ENCODE assay signal across 1 cellular context in the genomic region with DNA sequence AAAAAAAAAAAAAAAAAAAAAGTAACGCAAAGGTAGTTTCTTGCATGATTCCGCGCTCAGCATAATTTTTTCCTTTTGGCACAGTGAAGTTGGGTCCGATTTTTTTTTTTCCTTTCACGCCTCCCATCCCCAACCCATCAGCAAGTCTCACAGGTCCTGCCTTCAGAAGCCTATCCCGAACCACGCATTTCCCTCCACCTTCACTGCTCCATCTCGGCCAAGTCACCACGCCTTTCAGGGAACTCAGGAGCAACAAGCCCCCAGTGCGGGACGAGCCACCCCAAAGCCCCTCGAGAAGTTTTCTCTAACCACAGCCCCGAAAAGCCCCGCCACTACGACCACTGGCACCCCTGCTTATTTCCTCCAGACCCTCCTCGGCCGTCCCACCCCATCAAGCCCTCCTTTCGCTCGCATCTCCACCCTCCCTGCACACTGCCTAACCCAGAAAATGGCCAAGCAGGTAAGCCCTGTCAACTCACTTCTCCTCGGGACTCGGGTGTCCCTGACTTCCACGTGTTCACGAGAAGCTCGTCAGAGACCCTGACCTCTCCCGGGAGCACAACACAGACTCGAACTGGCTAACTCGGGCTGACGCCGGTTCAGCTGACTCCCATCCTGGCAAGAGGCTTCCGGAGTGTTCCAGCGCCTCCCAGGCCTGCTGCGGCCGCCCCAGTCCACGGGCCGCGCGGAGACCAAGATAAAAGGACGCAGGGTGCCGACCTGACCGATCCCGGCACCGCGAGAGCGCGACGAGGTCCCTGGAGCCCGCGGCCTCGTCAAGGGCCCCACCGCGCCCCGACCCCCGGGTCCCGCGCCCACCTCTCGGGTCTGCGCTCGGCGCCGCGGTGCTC.
TF ChIP-seq lines count a peak whose summit lies in the region.

No MANE protein-coding gene starts in this region.

TF ChIP-seq in HepG2, 621 proteins besides CTCF, POLR2A, EP300 and RAD21 (continued from another document and continues in another):
- TF ChIP-seq, protein P1, sequence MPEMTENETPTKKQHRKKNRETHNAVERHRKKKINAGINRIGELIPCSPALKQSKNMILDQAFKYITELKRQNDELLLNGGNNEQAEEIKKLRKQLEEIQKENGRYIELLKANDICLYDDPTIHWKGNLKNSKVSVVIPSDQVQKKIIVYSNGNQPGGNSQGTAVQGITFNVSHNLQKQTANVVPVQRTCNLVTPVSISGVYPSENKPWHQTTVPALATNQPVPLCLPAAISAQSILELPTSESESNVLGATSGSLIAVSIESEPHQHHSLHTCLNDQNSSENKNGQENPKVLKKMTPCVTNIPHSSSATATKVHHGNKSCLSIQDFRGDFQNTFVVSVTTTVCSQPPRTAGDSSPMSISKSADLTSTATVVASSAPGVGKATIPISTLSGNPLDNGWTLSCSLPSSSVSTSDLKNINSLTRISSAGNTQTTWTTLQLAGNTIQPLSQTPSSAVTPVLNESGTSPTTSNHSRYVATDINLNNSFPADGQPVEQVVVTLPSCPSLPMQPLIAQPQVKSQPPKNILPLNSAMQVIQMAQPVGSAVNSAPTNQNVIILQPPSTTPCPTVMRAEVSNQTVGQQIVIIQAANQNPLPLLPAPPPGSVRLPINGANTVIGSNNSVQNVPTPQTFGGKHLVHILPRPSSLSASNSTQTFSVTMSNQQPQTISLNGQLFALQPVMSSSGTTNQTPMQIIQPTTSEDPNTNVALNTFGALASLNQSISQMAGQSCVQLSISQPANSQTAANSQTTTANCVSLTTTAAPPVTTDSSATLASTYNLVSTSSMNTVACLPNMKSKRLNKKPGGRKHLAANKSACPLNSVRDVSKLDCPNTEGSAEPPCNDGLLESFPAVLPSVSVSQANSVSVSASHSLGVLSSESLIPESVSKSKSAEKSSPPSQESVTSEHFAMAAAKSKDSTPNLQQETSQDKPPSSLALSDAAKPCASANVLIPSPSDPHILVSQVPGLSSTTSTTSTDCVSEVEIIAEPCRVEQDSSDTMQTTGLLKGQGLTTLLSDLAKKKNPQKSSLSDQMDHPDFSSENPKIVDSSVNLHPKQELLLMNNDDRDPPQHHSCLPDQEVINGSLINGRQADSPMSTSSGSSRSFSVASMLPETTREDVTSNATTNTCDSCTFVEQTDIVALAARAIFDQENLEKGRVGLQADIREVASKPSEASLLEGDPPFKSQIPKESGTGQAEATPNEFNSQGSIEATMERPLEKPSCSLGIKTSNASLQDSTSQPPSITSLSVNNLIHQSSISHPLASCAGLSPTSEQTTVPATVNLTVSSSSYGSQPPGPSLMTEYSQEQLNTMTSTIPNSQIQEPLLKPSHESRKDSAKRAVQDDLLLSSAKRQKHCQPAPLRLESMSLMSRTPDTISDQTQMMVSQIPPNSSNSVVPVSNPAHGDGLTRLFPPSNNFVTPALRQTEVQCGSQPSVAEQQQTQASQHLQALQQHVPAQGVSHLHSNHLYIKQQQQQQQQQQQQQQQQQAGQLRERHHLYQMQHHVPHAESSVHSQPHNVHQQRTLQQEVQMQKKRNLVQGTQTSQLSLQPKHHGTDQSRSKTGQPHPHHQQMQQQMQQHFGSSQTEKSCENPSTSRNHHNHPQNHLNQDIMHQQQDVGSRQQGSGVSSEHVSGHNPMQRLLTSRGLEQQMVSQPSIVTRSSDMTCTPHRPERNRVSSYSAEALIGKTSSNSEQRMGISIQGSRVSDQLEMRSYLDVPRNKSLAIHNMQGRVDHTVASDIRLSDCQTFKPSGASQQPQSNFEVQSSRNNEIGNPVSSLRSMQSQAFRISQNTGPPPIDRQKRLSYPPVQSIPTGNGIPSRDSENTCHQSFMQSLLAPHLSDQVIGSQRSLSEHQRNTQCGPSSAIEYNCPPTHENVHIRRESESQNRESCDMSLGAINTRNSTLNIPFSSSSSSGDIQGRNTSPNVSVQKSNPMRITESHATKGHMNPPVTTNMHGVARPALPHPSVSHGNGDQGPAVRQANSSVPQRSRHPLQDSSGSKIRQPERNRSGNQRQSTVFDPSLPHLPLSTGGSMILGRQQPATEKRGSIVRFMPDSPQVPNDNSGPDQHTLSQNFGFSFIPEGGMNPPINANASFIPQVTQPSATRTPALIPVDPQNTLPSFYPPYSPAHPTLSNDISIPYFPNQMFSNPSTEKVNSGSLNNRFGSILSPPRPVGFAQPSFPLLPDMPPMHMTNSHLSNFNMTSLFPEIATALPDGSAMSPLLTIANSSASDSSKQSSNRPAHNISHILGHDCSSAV (CRISPR knock-in tag; IDR thresholded peaks at IDR 0.05; ENCODE audit: borderline replicate concordance) = no peak
- no peak for TF ChIP-seq EZH2 (conservative IDR thresholded peaks at IDR 0.05; ENCODE audit: low read depth, low read length)
- TF ChIP-seq, protein P2, sequence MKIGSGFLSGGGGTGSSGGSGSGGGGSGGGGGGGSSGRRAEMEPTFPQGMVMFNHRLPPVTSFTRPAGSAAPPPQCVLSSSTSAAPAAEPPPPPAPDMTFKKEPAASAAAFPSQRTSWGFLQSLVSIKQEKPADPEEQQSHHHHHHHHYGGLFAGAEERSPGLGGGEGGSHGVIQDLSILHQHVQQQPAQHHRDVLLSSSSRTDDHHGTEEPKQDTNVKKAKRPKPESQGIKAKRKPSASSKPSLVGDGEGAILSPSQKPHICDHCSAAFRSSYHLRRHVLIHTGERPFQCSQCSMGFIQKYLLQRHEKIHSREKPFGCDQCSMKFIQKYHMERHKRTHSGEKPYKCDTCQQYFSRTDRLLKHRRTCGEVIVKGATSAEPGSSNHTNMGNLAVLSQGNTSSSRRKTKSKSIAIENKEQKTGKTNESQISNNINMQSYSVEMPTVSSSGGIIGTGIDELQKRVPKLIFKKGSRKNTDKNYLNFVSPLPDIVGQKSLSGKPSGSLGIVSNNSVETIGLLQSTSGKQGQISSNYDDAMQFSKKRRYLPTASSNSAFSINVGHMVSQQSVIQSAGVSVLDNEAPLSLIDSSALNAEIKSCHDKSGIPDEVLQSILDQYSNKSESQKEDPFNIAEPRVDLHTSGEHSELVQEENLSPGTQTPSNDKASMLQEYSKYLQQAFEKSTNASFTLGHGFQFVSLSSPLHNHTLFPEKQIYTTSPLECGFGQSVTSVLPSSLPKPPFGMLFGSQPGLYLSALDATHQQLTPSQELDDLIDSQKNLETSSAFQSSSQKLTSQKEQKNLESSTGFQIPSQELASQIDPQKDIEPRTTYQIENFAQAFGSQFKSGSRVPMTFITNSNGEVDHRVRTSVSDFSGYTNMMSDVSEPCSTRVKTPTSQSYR (CRISPR knock-in tag; IDR thresholded peaks at IDR 0.05; ENCODE audit: borderline replicate concordance) = no peak
- no peak for TF ChIP-seq NR1H2 (CRISPR knock-in tag; IDR thresholded peaks at IDR 0.05; ENCODE audit: borderline replicate concordance, low read depth)
- no peak for TF ChIP-seq ZNF761 (CRISPR knock-in tag; conservative IDR thresholded peaks at IDR 0.05)
- TF ChIP-seq, protein P3, sequence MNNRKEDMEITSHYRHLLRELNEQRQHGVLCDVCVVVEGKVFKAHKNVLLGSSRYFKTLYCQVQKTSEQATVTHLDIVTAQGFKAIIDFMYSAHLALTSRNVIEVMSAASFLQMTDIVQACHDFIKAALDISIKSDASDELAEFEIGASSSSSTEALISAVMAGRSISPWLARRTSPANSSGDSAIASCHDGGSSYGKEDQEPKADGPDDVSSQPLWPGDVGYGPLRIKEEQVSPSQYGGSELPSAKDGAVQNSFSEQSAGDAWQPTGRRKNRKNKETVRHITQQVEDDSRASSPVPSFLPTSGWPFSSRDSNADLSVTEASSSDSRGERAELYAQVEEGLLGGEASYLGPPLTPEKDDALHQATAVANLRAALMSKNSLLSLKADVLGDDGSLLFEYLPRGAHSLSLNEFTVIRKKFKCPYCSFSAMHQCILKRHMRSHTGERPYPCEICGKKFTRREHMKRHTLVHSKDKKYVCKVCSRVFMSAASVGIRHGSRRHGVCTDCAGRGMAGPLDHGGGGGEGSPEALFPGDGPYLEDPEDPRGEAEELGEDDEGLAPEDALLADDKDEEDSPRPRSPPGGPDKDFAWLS (CRISPR knock-in tag; IDR thresholded peaks at IDR 0.05; ENCODE audit: borderline replicate concordance) = no peak; the same call in 1 of the 2 replicates
- TF ChIP-seq ETV6 (CRISPR knock-in tag; conservative IDR thresholded peaks at IDR 0.05) = no peak
- 0 out of 2 replicates have a peak, but pooled peaks have one; percentile 1 for TF ChIP-seq ZNF790 (CRISPR knock-in tag; IDR thresholded peaks at IDR 0.05; ENCODE audit: borderline replicate concordance)
- TF ChIP-seq SP1 (IDR thresholded peaks at IDR 0.05) = no peak
- no peak for TF ChIP-seq SP1 (CRISPR knock-in tag; IDR thresholded peaks at IDR 0.05)
- TF ChIP-seq, protein P4, sequence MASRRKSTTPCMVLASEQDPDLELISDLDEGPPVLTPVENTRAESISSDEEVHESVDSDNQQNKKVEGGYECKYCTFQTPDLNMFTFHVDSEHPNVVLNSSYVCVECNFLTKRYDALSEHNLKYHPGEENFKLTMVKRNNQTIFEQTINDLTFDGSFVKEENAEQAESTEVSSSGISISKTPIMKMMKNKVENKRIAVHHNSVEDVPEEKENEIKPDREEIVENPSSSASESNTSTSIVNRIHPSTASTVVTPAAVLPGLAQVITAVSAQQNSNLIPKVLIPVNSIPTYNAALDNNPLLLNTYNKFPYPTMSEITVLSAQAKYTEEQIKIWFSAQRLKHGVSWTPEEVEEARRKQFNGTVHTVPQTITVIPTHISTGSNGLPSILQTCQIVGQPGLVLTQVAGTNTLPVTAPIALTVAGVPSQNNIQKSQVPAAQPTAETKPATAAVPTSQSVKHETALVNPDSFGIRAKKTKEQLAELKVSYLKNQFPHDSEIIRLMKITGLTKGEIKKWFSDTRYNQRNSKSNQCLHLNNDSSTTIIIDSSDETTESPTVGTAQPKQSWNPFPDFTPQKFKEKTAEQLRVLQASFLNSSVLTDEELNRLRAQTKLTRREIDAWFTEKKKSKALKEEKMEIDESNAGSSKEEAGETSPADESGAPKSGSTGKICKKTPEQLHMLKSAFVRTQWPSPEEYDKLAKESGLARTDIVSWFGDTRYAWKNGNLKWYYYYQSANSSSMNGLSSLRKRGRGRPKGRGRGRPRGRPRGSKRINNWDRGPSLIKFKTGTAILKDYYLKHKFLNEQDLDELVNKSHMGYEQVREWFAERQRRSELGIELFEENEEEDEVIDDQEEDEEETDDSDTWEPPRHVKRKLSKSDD (CRISPR knock-in tag; IDR thresholded peaks at IDR 0.05; ENCODE audit: low read depth) = no peak
- peak; percentile 35; the same call in 1 of the 2 replicates for TF ChIP-seq FOXC1 (CRISPR knock-in tag; IDR thresholded peaks at IDR 0.05; ENCODE audit: borderline replicate concordance)
- TF ChIP-seq, protein P5, sequence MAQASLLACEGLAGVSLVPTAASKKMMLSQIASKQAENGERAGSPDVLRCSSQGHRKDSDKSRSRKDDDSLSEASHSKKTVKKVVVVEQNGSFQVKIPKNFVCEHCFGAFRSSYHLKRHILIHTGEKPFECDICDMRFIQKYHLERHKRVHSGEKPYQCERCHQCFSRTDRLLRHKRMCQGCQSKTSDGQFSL (CRISPR knock-in tag; IDR thresholded peaks at IDR 0.05) = no peak
- TF ChIP-seq KLF15 (CRISPR knock-in tag; IDR thresholded peaks at IDR 0.05; ENCODE audit: borderline replicate concordance) = no peak
- no peak for TF ChIP-seq ZNF207 (IDR thresholded peaks at IDR 0.05; ENCODE audit: borderline replicate concordance)
- TF ChIP-seq PHF8 (CRISPR knock-in tag; IDR thresholded peaks at IDR 0.05) = peak; percentile 49; the same call in 1 of the 2 replicates
- no peak for TF ChIP-seq GABPA (IDR thresholded peaks at IDR 0.05; ENCODE audit: low read depth, low read length)
- no peak for TF ChIP-seq GABPA (CRISPR knock-in tag; IDR thresholded peaks at IDR 0.05; ENCODE audit: low read depth)
- TF ChIP-seq DNMT3B (CRISPR knock-in tag; conservative IDR thresholded peaks at IDR 0.05) = no peak
- TF ChIP-seq, protein P6, sequence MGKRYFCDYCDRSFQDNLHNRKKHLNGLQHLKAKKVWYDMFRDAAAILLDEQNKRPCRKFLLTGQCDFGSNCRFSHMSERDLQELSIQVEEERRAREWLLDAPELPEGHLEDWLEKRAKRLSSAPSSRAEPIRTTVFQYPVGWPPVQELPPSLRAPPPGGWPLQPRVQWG (CRISPR knock-in tag; IDR thresholded peaks at IDR 0.05; ENCODE audit: borderline replicate concordance, low read depth) = no peak
- TF ChIP-seq ARID2 (CRISPR knock-in tag; IDR thresholded peaks at IDR 0.05; ENCODE audit: borderline replicate concordance) = no peak
- TF ChIP-seq, protein P7, sequence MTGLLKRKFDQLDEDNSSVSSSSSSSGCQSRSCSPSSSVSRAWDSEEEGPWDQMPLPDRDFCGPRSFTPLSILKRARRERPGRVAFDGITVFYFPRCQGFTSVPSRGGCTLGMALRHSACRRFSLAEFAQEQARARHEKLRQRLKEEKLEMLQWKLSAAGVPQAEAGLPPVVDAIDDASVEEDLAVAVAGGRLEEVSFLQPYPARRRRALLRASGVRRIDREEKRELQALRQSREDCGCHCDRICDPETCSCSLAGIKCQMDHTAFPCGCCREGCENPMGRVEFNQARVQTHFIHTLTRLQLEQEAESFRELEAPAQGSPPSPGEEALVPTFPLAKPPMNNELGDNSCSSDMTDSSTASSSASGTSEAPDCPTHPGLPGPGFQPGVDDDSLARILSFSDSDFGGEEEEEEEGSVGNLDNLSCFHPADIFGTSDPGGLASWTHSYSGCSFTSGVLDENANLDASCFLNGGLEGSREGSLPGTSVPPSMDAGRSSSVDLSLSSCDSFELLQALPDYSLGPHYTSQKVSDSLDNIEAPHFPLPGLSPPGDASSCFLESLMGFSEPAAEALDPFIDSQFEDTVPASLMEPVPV (CRISPR knock-in tag; IDR thresholded peaks at IDR 0.05) = no peak
- TF ChIP-seq, protein P8, sequence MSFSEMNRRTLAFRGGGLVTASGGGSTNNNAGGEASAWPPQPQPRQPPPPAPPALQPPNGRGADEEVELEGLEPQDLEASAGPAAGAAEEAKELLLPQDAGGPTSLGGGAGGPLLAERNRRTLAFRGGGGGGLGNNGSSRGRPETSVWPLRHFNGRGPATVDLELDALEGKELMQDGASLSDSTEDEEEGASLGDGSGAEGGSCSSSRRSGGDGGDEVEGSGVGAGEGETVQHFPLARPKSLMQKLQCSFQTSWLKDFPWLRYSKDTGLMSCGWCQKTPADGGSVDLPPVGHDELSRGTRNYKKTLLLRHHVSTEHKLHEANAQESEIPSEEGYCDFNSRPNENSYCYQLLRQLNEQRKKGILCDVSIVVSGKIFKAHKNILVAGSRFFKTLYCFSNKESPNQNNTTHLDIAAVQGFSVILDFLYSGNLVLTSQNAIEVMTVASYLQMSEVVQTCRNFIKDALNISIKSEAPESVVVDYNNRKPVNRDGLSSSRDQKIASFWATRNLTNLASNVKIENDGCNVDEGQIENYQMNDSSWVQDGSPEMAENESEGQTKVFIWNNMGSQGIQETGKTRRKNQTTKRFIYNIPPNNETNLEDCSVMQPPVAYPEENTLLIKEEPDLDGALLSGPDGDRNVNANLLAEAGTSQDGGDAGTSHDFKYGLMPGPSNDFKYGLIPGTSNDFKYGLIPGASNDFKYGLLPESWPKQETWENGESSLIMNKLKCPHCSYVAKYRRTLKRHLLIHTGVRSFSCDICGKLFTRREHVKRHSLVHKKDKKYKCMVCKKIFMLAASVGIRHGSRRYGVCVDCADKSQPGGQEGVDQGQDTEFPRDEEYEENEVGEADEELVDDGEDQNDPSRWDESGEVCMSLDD (CRISPR knock-in tag; IDR thresholded peaks at IDR 0.05; ENCODE audit: borderline replicate concordance) = 0 out of 2 replicates have a peak, but pooled peaks have one; percentile 19
